18 cellular contexts compared by ENCODE assay signal in the genomic region with DNA sequence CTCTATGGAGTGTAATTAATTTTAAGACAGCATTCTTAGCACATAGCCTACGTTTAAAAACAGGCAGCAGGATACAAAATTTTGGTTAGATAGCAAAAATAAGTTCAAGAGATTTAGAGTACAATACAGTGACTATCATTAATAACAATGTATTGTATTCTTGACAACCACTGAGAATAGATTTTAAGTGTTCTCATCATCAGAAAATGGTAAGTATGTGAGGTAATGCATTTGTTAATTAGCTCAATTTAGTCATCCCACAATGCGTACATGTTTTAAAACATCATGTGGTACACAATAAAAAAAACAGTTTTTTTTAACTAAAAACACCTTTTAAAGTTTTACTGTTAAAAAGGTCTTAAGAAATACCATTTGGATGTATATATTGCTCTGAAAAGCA.
DNase-seq lines count a peak whose midpoint lies in the region; ATAC-seq, FAIRE-seq and TF ChIP-seq lines count a peak whose summit lies in the region.
"Had no signal": no experiment of that assay in that cellular context is flagged by ENCODE, and none has a peak within 500 bp of the region (broad histone marks: within the 10 kb centered on the region; RNA-seq: fewer than 3 reads in every experiment).

No MANE protein-coding gene starts in this region.

- ATAC-seq in HG03139 (IDR thresholded peaks at IDR 0.05; ENCODE audit: unreplicated experiment), result no peak
- ATAC-seq: GM23338, K562 had no signal

- no peak for TF ChIP-seq CTCF in HFFc6 (IDR thresholded peaks at IDR 0.05)
- TF ChIP-seq CTCF in smooth muscle cell (IDR thresholded peaks at IDR 0.05; ENCODE audit: borderline replicate concordance, insufficient read depth, poor library complexity, severe bottlenecking), result no peak
- TF ChIP-seq CTCF in PC-9 (conservative IDR thresholded peaks at IDR 0.05), result no peak

- no peak overlapping the region for H3K4me2 ChIP-seq in smooth muscle cell
- H3K4me2 ChIP-seq in PC-9, result no peak overlapping the region
- H3K4me2 ChIP-seq: GM23338 had no signal

- H3K79me2 ChIP-seq in smooth muscle cell (ENCODE audit: low read depth) (no peaks in the 10 kb centered on the region), PC-9 (ENCODE audit: low read depth) (no peaks in the 10 kb centered on the region)

- no peaks in the 10 kb centered on the region for H3K4me1 ChIP-seq in smooth muscle cell (ENCODE audit: low read depth)
- no peaks in the 10 kb centered on the region; the same call in 1 of the 2 replicates for H3K4me1 ChIP-seq in PC-9 (replicated peaks; ENCODE audit: insufficient read depth)
- H3K4me1 ChIP-seq: BE2C had no signal

- H3K27me3 ChIP-seq in smooth muscle cell (ENCODE audit: low read depth) (no peaks in the 10 kb centered on the region), PC-9 (ENCODE audit: insufficient read depth, low read depth) (no peaks in the 10 kb centered on the region)
- H3K27me3 ChIP-seq: BE2C had no signal

- intact Hi-C loops in PC-9 (cut with micrococcal nuclease; ENCODE audit: unreplicated experiment), result no loop called here

- H3K4me1 Mint-ChIP-seq in HFFc6 (ENCODE audit: low read depth), result peaks cover 45% of the 10 kb centered on the region
- H3K4me1 Mint-ChIP-seq: CD4-positive, alpha-beta memory T cell; H9 had no signal

- FAIRE-seq in A204.1 (lab: Jason Lieb, UNC), result peak; percentile 27
- FAIRE-seq: GM19239, K562 had no signal

- H3K27me3 Mint-ChIP-seq in HFFc6 (ENCODE audit: insufficient read depth), result no peaks in the 10 kb centered on the region; the same call in 1 of the 2 replicates
- H3K27me3 Mint-ChIP-seq: CD4-positive, alpha-beta memory T cell had no signal

- no peaks in the 10 kb centered on the region for H3K9me2 ChIP-seq in PC-9 (ENCODE audit: insufficient read depth)

- BruUV-seq in PC-9 (replicated peaks; lab: Mats Ljungman, UMichigan), result no TSS peak

- H3K9ac ChIP-seq in smooth muscle cell (ENCODE audit: low read depth), result no peak overlapping the region

- CTCF ChIA-PET in PC-9 (lab: Charles Lee), result no interaction called here

- H3K4me3 Mint-ChIP-seq in HFFc6, result no peak overlapping the region
- H3K4me3 Mint-ChIP-seq: CD4-positive, alpha-beta memory T cell; GM23338; H9 had no signal

- peaks cover 7% of the 10 kb centered on the region; the same call in 1 of the 2 replicates for H3K9me3 Mint-ChIP-seq in HFFc6
- H3K9me3 Mint-ChIP-seq: GM23338, H9 had no signal

- H3K27ac ChIP-seq in smooth muscle cell (ENCODE audit: low read depth) (peak overlapping the region; percentile 61), PC-9 (no peak overlapping the region)
- H3K27ac ChIP-seq: C4-2B, HL-60 had no signal

- H3F3A ChIP-seq in smooth muscle cell (ENCODE audit: low read depth), result no peaks in the 10 kb centered on the region
- no peaks in the 10 kb centered on the region for H3F3A ChIP-seq in PC-9 (ENCODE audit: insufficient read depth, low read depth)

- POLR2A ChIA-PET in PC-9 (lab: Charles Lee; ENCODE audit: unreplicated experiment), result no interaction called here

- H3K36me3 Mint-ChIP-seq in HFFc6 (ENCODE audit: low read depth), result peaks cover 39% of the 10 kb centered on the region
- H3K36me3 Mint-ChIP-seq: CD4-positive, alpha-beta memory T cell had no signal

- H3K27ac Mint-ChIP-seq in HFFc6, result peak overlapping the region; percentile 32
- H3K27ac Mint-ChIP-seq: CD4-positive, alpha-beta memory T cell; GM23338; H9 had no signal

- H2AFZ ChIP-seq in smooth muscle cell (ENCODE audit: low read depth), result no peak overlapping the region
- no peak overlapping the region for H2AFZ ChIP-seq in PC-9

- no peak overlapping the region for H3K4me3 ChIP-seq in smooth muscle cell
- H3K4me3 ChIP-seq in PC-9, result no peak overlapping the region
- H3K4me3 ChIP-seq: GM23338, K562 had no signal

- 76% methylated on average over 2 of the region's 2 CpGs for WGBS in smooth muscle cell (ENCODE audit: low lambda C conversion rate)

- H3K36me3 ChIP-seq in smooth muscle cell (ENCODE audit: low read depth) (no peaks in the 10 kb centered on the region), PC-9 (ENCODE audit: low read depth) (no peaks in the 10 kb centered on the region)
- H3K36me3 ChIP-seq: BE2C had no signal

- H3K9me3 ChIP-seq in smooth muscle cell (replicated peaks; ENCODE audit: low read depth) (no peaks in the 10 kb centered on the region), PC-9 (ENCODE audit: insufficient read depth, low read depth) (peaks cover 3% of the 10 kb centered on the region; the same call in 1 of the 2 replicates)

- peak; percentile 54 for DNase-seq in EL
- DNase-seq in HFFc6, result no peak
- DNase-seq in smooth muscle cell (lab: John Stamatoyannopoulos, UW; ENCODE audit: unreplicated experiment), result no peak
- no peak for DNase-seq in PC-9
- no peak for DNase-seq in NK-92 (lab: John Stamatoyannopoulos, UW; ENCODE audit: unreplicated experiment)
- DNase-seq: BE2C; CD4-positive, alpha-beta memory T cell; DMS79; GF-D8; H9; Karpas-422 had no signal

- no peaks in the 10 kb centered on the region for H4K20me1 ChIP-seq in smooth muscle cell (ENCODE audit: low read depth)
- H4K20me1 ChIP-seq in PC-9 (ENCODE audit: insufficient read depth), result no peaks in the 10 kb centered on the region
